Comparison of ENCODE assay signal across 1 cellular context in genomic region chr1:93846929-93847810, GRCh38.
A peak's percentile ranks its signal among the peaks of the same experiment; 100 is the strongest.
TF ChIP-seq lines count a peak whose summit lies in the region.

No MANE protein-coding gene starts in this region.

TF ChIP-seq in K562, 482 proteins besides CTCF, POLR2A, EP300 and RAD21 (continued from another document and continues in another):
- TF ChIP-seq ZNF592 (IDR thresholded peaks at IDR 0.05) (peak; percentile 83), ZNF551 (CRISPR knock-in tag; IDR thresholded peaks at IDR 0.05) (no peak), ZBTB43 (CRISPR knock-in tag; IDR thresholded peaks at IDR 0.05) (no peak), ZNF785 (CRISPR knock-in tag; IDR thresholded peaks at IDR 0.05) (no peak), NFIX (CRISPR knock-in tag; IDR thresholded peaks at IDR 0.05; ENCODE audit: low read depth) (no peak), TBL1XR1 (IDR thresholded peaks at IDR 0.05; ENCODE audit: low read length in 2 of 2) (peak; percentile 49 to 97; a peak in 3 of 4 replicates), PHF8 (IDR thresholded peaks at IDR 0.05; ENCODE audit: borderline replicate concordance, low read length) (peak; percentile 42; the same call in 1 of the 2 replicates), ZNF586 (CRISPR knock-in tag; conservative IDR thresholded peaks at IDR 0.05) (no peak; the same call in 1 of the 2 replicates), RHOXF2B (CRISPR knock-in tag; conservative IDR thresholded peaks at IDR 0.05) (no peak), ETS1 (conservative IDR thresholded peaks at IDR 0.05; ENCODE audit: control insufficient read depth, low read depth, low read length) (peak; percentile 96), THRAP3 (IDR thresholded peaks at IDR 0.05; ENCODE audit: borderline replicate concordance) (no peak), POLR2AphosphoS2 (IDR thresholded peaks at IDR 0.05; ENCODE audit: low read length) (no peak), RFX5 (IDR thresholded peaks at IDR 0.05; ENCODE audit: low read depth, low read length) (peak; percentile 67; the same call in 1 of the 2 replicates), BCL6 (CRISPR knock-in tag; IDR thresholded peaks at IDR 0.05) (no peak), ZFP1 (CRISPR knock-in tag; IDR thresholded peaks at IDR 0.05) (no peak), MECOM (CRISPR knock-in tag; IDR thresholded peaks at IDR 0.05) (no peak), ZNF507 (tag; conservative IDR thresholded peaks at IDR 0.05) (no peak), BCLAF1 (IDR thresholded peaks at IDR 0.05; ENCODE audit: borderline replicate concordance in 1 of 2, control insufficient read depth in 1 of 2, low read depth in 2 of 2, low read length in 1 of 2) (peak in 1 of 2 experiments; percentile 60; a peak in 1 of 4 replicates), PTRF (tag; IDR thresholded peaks at IDR 0.05) (no peak), ZNF655 (CRISPR knock-in tag; IDR thresholded peaks at IDR 0.05) (no peak), ZNF830 (CRISPR knock-in tag; IDR thresholded peaks at IDR 0.05) (no peak), PHTF2 (CRISPR knock-in tag; IDR thresholded peaks at IDR 0.05) (no peak), ZNF764 (CRISPR knock-in tag; IDR thresholded peaks at IDR 0.05; ENCODE audit: low read depth) (no peak), ZBTB5 (IDR thresholded peaks at IDR 0.05) (peak; percentile 97), RBM15 (IDR thresholded peaks at IDR 0.05; ENCODE audit: insufficient read depth, low read length) (no peak), KDM2B (CRISPR knock-in tag; IDR thresholded peaks at IDR 0.05) (no peak; the same call in none of the 2 replicates), NFATC3 (IDR thresholded peaks at IDR 0.05) (no peak), MITF (IDR thresholded peaks at IDR 0.05) (0 out of 2 replicates have a peak, but pooled peaks have one; percentile 32), CBFA2T2 (conservative IDR thresholded peaks at IDR 0.05) (no peak), GABPB1 (CRISPR knock-in tag; IDR thresholded peaks at IDR 0.05) (peak; percentile 49), HNRNPUL1 (IDR thresholded peaks at IDR 0.05; ENCODE audit: low read length) (no peak), RBM39 (optimal IDR thresholded peaks at IDR 0.05; ENCODE audit: low read depth, low read length) (no peak), YY1 (IDR thresholded peaks at IDR 0.05; ENCODE audit: borderline replicate concordance in 1 of 3, control insufficient read depth in 1 of 3, extremely low read depth in 1 of 3, insufficient read depth in 3 of 3, insufficient read length in 1 of 3, insufficient replicate concordance in 2 of 3, low read depth in 1 of 3, low read length in 2 of 3) (peak in 1 of 3 experiments; percentile 75), ID3 (CRISPR knock-in tag; IDR thresholded peaks at IDR 0.05) (no peak), ID3 (tag; IDR thresholded peaks at IDR 0.05) (peak; percentile 45; the same call in 1 of the 2 replicates)
